In the genomic region with DNA sequence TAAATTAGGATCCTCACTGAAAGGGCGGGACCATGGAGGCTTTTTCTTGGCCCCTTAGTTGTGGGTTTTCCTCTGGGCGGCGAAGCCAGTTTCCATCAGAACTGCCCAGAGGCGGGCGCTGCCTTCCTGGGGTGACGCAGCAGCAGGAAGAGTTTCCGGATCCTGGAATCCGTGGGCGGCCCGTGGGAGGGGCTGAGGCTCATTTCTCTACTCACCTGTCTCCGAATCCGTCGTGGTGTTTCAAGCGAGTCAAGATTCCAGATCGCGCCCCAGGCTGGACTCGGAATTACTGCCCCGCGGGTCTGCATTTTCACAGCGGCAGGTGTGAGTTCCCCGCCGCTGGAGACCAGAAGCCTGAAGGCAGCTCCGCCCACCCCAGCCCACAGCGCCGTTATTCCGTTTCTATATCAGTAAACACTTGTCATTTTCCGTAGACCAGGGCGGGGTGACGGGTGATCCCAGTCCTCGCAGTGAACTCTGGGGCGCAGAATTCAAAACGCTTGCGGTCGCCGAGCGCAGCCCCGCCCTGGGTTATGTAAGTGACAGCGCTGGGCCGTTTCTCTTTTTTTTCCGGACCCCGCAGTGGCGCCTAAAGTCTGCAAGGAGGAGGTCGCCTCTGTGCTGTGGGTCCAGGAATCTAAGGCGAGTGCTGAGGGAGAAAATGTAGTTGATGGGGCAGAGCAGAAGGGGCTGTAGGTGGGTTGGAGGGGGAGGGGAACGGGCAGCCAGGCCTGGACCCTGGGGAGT, we compare ENCODE assay signal across 1 cellular context.
TF ChIP-seq lines count a peak whose summit lies in the region.

No MANE protein-coding gene starts in this region.

TF ChIP-seq in HepG2, 621 proteins besides CTCF, POLR2A, EP300 and RAD21 (continued from another document and continues in another):
- TF ChIP-seq, protein P1, sequence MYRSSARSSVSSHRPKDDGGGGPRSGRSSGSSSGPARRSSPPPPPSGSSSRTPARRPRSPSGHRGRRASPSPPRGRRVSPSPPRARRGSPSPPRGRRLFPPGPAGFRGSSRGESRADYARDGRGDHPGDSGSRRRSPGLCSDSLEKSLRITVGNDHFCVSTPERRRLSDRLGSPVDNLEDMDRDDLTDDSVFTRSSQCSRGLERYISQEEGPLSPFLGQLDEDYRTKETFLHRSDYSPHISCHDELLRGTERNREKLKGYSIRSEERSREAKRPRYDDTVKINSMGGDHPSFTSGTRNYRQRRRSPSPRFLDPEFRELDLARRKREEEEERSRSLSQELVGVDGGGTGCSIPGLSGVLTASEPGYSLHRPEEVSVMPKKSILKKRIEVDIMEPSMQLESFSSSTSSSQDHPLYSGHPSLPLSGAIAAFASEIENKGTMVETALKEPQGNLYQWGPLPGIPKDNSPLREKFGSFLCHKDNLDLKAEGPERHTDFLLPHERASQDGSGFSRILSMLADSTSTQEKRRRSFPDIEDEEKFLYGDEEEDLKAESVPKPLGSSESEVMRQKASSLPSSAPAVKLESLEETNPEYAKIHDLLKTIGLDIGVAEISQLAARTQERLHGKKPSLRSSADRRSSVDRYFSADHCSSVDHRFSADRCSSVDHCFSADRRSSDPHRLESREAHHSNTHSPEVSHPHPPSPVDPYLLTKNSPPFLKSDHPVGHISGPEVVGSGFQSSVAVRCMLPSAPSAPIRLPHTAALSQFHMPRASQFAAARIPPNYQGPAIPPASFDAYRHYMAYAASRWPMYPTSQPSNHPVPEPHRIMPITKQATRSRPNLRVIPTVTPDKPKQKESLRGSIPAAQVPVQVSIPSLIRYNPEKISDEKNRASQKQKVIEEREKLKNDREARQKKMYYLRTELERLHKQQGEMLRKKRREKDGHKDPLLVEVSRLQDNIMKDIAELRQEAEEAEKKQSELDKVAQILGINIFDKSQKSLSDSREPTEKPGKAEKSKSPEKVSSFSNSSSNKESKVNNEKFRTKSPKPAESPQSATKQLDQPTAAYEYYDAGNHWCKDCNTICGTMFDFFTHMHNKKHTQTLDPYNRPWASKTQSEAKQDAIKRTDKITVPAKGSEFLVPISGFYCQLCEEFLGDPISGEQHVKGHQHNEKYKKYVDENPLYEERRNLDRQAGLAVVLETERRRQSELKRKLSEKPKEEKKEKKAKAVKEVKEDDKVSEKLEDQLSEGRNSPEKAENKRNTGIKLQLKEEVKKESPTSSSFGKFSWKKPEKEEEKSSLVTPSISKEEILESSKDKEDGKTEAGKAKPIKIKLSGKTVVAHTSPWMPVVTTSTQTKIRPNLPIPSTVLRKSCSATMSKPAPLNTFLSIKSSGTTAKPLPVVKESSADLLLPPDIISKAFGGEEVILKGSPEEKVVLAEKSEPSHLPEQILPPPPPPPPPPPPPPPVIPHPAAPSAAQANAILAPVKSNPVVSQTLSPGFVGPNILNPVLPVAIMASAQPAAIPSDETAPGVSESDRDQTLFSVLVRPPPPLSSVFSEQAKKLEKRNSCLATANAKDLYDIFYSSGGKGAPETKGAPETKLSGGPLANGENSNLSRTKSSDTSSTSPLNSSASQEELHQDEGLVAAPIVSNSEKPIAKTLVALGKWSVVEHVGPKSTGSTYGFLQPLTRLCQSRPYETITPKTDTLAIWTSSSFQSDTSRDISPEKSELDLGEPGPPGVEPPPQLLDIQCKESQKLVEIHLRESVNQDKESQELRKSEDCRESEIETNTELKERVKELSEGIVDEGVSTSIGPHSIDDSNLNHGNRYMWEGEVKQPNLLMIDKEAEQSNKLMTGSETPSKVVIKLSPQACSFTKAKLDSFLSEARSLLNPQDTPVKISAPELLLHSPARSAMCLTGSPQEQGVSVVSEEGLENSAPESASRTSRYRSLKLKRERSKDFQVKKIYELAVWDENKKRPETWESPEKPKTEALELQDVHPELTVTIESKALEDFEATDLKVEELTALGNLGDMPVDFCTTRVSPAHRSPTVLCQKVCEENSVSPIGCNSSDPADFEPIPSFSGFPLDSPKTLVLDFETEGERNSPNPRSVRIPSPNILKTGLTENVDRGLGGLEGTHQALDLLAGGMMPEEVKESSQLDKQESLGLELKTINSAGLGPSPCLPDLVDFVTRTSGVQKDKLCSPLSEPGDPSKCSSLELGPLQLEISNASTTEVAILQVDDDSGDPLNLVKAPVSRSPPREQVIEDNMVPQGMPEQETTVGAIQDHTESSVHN (CRISPR knock-in tag; IDR thresholded peaks at IDR 0.05): no peak; the same call in 1 of the 2 replicates
- TF ChIP-seq ZNF282 (IDR thresholded peaks at IDR 0.05; ENCODE audit: partially characterized antibody): no peak
- TF ChIP-seq MEIS1 (CRISPR knock-in tag; IDR thresholded peaks at IDR 0.05; ENCODE audit: borderline replicate concordance): peak; percentile 87; the same call in 1 of the 2 replicates
- no peak; the same call in 1 of the 2 replicates for TF ChIP-seq MIER3 (CRISPR knock-in tag; IDR thresholded peaks at IDR 0.05; ENCODE audit: borderline replicate concordance)
- no peak for TF ChIP-seq PPARG (CRISPR knock-in tag; conservative IDR thresholded peaks at IDR 0.05)
- TF ChIP-seq, protein P2, sequence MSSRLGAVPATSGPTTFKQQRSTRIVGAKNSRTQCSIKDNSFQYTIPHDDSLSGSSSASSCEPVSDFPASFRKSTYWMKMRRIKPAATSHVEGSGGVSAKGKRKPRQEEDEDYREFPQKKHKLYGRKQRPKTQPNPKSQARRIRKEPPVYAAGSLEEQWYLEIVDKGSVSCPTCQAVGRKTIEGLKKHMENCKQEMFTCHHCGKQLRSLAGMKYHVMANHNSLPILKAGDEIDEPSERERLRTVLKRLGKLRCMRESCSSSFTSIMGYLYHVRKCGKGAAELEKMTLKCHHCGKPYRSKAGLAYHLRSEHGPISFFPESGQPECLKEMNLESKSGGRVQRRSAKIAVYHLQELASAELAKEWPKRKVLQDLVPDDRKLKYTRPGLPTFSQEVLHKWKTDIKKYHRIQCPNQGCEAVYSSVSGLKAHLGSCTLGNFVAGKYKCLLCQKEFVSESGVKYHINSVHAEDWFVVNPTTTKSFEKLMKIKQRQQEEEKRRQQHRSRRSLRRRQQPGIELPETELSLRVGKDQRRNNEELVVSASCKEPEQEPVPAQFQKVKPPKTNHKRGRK (CRISPR knock-in tag; IDR thresholded peaks at IDR 0.05): no peak
- TF ChIP-seq ISX (CRISPR knock-in tag; conservative IDR thresholded peaks at IDR 0.05): no peak
- TF ChIP-seq TCF7L2 (IDR thresholded peaks at IDR 0.05; ENCODE audit: low read depth, low read length): no peak
- TF ChIP-seq RAD51 (IDR thresholded peaks at IDR 0.05; ENCODE audit: borderline replicate concordance): no peak
- no peak for TF ChIP-seq ZNF530 (CRISPR knock-in tag; IDR thresholded peaks at IDR 0.05; ENCODE audit: low read depth)
- TF ChIP-seq ZNF546 (CRISPR knock-in tag; conservative IDR thresholded peaks at IDR 0.05): 0 out of 2 replicates have a peak, but pooled peaks have one; percentile 77
- TF ChIP-seq ARNT (IDR thresholded peaks at IDR 0.05): no peak
- no peak for TF ChIP-seq PTBP1 (IDR thresholded peaks at IDR 0.05; ENCODE audit: low read depth, low read length, poor library complexity, severe bottlenecking)
- no peak for TF ChIP-seq IRF2 (CRISPR knock-in tag; IDR thresholded peaks at IDR 0.05)
- TF ChIP-seq ZNF572 (CRISPR knock-in tag; IDR thresholded peaks at IDR 0.05): no peak
- TF ChIP-seq, protein P3, sequence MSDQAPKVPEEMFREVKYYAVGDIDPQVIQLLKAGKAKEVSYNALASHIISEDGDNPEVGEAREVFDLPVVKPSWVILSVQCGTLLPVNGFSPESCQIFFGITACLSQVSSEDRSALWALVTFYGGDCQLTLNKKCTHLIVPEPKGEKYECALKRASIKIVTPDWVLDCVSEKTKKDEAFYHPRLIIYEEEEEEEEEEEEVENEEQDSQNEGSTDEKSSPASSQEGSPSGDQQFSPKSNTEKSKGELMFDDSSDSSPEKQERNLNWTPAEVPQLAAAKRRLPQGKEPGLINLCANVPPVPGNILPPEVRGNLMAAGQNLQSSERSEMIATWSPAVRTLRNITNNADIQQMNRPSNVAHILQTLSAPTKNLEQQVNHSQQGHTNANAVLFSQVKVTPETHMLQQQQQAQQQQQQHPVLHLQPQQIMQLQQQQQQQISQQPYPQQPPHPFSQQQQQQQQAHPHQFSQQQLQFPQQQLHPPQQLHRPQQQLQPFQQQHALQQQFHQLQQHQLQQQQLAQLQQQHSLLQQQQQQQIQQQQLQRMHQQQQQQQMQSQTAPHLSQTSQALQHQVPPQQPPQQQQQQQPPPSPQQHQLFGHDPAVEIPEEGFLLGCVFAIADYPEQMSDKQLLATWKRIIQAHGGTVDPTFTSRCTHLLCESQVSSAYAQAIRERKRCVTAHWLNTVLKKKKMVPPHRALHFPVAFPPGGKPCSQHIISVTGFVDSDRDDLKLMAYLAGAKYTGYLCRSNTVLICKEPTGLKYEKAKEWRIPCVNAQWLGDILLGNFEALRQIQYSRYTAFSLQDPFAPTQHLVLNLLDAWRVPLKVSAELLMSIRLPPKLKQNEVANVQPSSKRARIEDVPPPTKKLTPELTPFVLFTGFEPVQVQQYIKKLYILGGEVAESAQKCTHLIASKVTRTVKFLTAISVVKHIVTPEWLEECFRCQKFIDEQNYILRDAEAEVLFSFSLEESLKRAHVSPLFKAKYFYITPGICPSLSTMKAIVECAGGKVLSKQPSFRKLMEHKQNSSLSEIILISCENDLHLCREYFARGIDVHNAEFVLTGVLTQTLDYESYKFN (CRISPR knock-in tag; conservative IDR thresholded peaks at IDR 0.05): peak; percentile 73
- TF ChIP-seq DR1 (CRISPR knock-in tag; IDR thresholded peaks at IDR 0.05): peak; percentile 42; the same call in 1 of the 2 replicates
- 0 out of 2 replicates have a peak, but pooled peaks have one; percentile 61 for TF ChIP-seq GZF1 (CRISPR knock-in tag; IDR thresholded peaks at IDR 0.05)
- TF ChIP-seq TEAD2 (CRISPR knock-in tag; IDR thresholded peaks at IDR 0.05): no peak
- peak; percentile 36; the same call in 1 of the 2 replicates for TF ChIP-seq BCL6 (CRISPR knock-in tag; IDR thresholded peaks at IDR 0.05)
- TF ChIP-seq, protein P4, sequence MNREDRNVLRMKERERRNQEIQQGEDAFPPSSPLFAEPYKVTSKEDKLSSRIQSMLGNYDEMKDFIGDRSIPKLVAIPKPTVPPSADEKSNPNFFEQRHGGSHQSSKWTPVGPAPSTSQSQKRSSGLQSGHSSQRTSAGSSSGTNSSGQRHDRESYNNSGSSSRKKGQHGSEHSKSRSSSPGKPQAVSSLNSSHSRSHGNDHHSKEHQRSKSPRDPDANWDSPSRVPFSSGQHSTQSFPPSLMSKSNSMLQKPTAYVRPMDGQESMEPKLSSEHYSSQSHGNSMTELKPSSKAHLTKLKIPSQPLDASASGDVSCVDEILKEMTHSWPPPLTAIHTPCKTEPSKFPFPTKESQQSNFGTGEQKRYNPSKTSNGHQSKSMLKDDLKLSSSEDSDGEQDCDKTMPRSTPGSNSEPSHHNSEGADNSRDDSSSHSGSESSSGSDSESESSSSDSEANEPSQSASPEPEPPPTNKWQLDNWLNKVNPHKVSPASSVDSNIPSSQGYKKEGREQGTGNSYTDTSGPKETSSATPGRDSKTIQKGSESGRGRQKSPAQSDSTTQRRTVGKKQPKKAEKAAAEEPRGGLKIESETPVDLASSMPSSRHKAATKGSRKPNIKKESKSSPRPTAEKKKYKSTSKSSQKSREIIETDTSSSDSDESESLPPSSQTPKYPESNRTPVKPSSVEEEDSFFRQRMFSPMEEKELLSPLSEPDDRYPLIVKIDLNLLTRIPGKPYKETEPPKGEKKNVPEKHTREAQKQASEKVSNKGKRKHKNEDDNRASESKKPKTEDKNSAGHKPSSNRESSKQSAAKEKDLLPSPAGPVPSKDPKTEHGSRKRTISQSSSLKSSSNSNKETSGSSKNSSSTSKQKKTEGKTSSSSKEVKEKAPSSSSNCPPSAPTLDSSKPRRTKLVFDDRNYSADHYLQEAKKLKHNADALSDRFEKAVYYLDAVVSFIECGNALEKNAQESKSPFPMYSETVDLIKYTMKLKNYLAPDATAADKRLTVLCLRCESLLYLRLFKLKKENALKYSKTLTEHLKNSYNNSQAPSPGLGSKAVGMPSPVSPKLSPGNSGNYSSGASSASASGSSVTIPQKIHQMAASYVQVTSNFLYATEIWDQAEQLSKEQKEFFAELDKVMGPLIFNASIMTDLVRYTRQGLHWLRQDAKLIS (CRISPR knock-in tag; IDR thresholded peaks at IDR 0.05): no peak
- TF ChIP-seq YEATS2 (CRISPR knock-in tag; IDR thresholded peaks at IDR 0.05; ENCODE audit: borderline replicate concordance): peak; percentile 46; the same call in 1 of the 2 replicates
- TF ChIP-seq JUNB (CRISPR knock-in tag; IDR thresholded peaks at IDR 0.05; ENCODE audit: borderline replicate concordance): peak; percentile 75
- TF ChIP-seq RXRA (CRISPR knock-in tag; IDR thresholded peaks at IDR 0.05): peak; percentile 83
- TF ChIP-seq WIZ (CRISPR knock-in tag; IDR thresholded peaks at IDR 0.05): peak; percentile 28; the same call in 1 of the 2 replicates
- TF ChIP-seq PITX1 (CRISPR knock-in tag; IDR thresholded peaks at IDR 0.05): peak; percentile 67; the same call in 1 of the 2 replicates
- TF ChIP-seq ZNF337 (CRISPR knock-in tag; IDR thresholded peaks at IDR 0.05; ENCODE audit: borderline replicate concordance, low read depth): no peak
- TF ChIP-seq ZFP36L2 (CRISPR knock-in tag; IDR thresholded peaks at IDR 0.05): no peak
- TF ChIP-seq, protein P5, sequence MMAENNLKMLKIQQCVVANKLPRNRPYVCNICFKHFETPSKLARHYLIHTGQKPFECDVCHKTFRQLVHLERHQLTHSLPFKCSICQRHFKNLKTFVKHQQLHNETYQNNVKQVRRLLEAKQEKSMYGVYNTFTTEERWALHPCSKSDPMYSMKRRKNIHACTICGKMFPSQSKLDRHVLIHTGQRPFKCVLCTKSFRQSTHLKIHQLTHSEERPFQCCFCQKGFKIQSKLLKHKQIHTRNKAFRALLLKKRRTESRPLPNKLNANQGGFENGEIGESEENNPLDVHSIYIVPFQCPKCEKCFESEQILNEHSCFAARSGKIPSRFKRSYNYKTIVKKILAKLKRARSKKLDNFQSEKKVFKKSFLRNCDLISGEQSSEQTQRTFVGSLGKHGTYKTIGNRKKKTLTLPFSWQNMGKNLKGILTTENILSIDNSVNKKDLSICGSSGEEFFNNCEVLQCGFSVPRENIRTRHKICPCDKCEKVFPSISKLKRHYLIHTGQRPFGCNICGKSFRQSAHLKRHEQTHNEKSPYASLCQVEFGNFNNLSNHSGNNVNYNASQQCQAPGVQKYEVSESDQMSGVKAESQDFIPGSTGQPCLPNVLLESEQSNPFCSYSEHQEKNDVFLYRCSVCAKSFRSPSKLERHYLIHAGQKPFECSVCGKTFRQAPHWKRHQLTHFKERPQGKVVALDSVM (CRISPR knock-in tag; IDR thresholded peaks at IDR 0.05): no peak
